ENCODE assay signal across 9 cellular contexts in genomic region chr3:49787182-49787464, GRCh38. TPM values are rescaled to one million over a fixed set of nuclear protein-coding genes. Genes with fewer than 3 reads are reported as not detected.
DNase-seq lines count a peak whose midpoint lies in the region; ATAC-seq and TF ChIP-seq lines count a peak whose summit lies in the region.
"Had no signal": no experiment of that assay in that cellular context is flagged by ENCODE, and none has a peak within 500 bp of the region (broad histone marks: within the 10 kb centered on the region; RNA-seq: fewer than 3 reads in every experiment).

No MANE protein-coding gene starts in this region.

- no peaks in the 10 kb centered on the region for H3K27me3 ChIP-seq in GM23248 (replicated peaks; ENCODE audit: insufficient read depth)
- H3K27me3 ChIP-seq in hepatocyte, result no peaks in the 10 kb centered on the region

- peaks cover 20% of the 10 kb centered on the region for H3K4me1 Mint-ChIP-seq in WTC11

- CTCF ChIA-PET in WTC11 (lab: Charles Lee), result interaction anchor here (1.2 to 3.5 kb wide), 3 partner anchors 15 to 123 kb away, joined by 4 to 36 read pairs (median 9); partner anchors contain the start of genes AMIGO3, CDHR4 and INKA1

- H3K9me2 ChIP-seq in GM23248 (ENCODE audit: insufficient read depth) (no peaks in the 10 kb centered on the region), hepatocyte (replicated peaks; ENCODE audit: insufficient read depth) (no peaks in the 10 kb centered on the region)

- H3K27ac Mint-ChIP-seq in WTC11, result peak overlapping the region; percentile 93

- H3K79me2 ChIP-seq in GM23248 (ENCODE audit: insufficient read depth) (peaks cover 42% of the 10 kb centered on the region), hepatocyte (peaks cover 41% of the 10 kb centered on the region)

- peak overlapping the region; percentile 85 for H3K9ac ChIP-seq in GM23248

- POLR2A ChIA-PET in WTC11 (lab: Charles Lee), result interaction anchor here (0.5 to 1.7 kb wide), 3 partner anchors 36 to 143 kb away, joined by 3 to 6 read pairs (median 5); no protein-coding TSS in a partner anchor

- H3F3A ChIP-seq in GM23248 (ENCODE audit: insufficient read depth), result no peaks in the 10 kb centered on the region

- DNase-seq in GM23248 (no peak), WTC11 (ENCODE audit: low spot score) (no peak), hepatocyte (ENCODE audit: low spot score) (no peak), left colon (no peak), epidermal melanocyte (ENCODE audit: insufficient read length, low spot score) (no peak), GM13977 (ENCODE audit: low spot score) (no peak)

- no peaks in the 10 kb centered on the region for H3K9me3 Mint-ChIP-seq in WTC11

- peaks cover 12% of the 10 kb centered on the region for H3K36me3 Mint-ChIP-seq in WTC11

- WGBS in GM23248 (ENCODE audit: low coverage in 1 of 2, low lambda C conversion rate in 2 of 2, missing lambda C conversion rate in 2 of 2), 2 experiments, result 46 to 54% methylated on average over 3 of the region's 3 CpGs
- 90% methylated on average over 3 of the region's 3 CpGs for WGBS in hepatocyte (ENCODE audit: low lambda C conversion rate, missing lambda C conversion rate)

- H3K9me3 ChIP-seq in GM23248 (ENCODE audit: low read depth) (no peaks in the 10 kb centered on the region), hepatocyte (ENCODE audit: low read depth) (no peaks in the 10 kb centered on the region)

- H3K27me3 Mint-ChIP-seq in WTC11 (ENCODE audit: low read depth), result peaks cover 15% of the 10 kb centered on the region

- H3K27ac ChIP-seq in GM23248, result peak overlapping the region; percentile 71; the same call in 1 of the 2 replicates
- peak overlapping the region; percentile 88 for H3K27ac ChIP-seq in hepatocyte
- H3K27ac ChIP-seq in skin epidermis, result peak overlapping the region in 20 of 21 experiments; percentile 84 to 99 (median 94)

- H3K4me3 ChIP-seq in GM23248 (peak overlapping the region; percentile 81), hepatocyte (no peak overlapping the region), skin epidermis (peak overlapping the region; percentile 57 to 99 (median 85))

- in situ Hi-C loops in GM23248 (cut with MboI) (no loop called here), GM13977 (cut with MboI; ENCODE audit: low pct_unique_long_range_greater_than_20kb, low sequenced_read_pairs, unreplicated experiment) (no loop called here)

- H3K4me1 ChIP-seq in GM23248 (ENCODE audit: insufficient read depth) (peaks cover 14% of the 10 kb centered on the region; the same call in 1 of the 2 replicates), hepatocyte (ENCODE audit: insufficient read depth) (peaks cover 8% of the 10 kb centered on the region)

- ATAC-seq in WTC11, result no peak
- no peak for ATAC-seq in GM19351 (IDR thresholded peaks at IDR 0.05; ENCODE audit: unreplicated experiment)
- no peak for ATAC-seq in left colon

- TF ChIP-seq CTCF in WTC11 (IDR thresholded peaks at IDR 0.05), result no peak
- TF ChIP-seq CTCF in hepatocyte (IDR thresholded peaks at IDR 0.05; ENCODE audit: poor library complexity), result no peak
- TF ChIP-seq CTCF in GM13977 (IDR thresholded peaks at IDR 0.05; ENCODE audit: extremely low read depth, insufficient read depth, missing control alignments), result no peak

- H4K20me1 ChIP-seq in GM23248 (ENCODE audit: insufficient read depth) (no peaks in the 10 kb centered on the region), hepatocyte (ENCODE audit: insufficient read depth, poor library complexity, severe bottlenecking) (no peaks in the 10 kb centered on the region)

- H2AFZ ChIP-seq in GM23248, result peak overlapping the region; percentile 96
- peak overlapping the region; percentile 80 for H2AFZ ChIP-seq in hepatocyte

- peak overlapping the region; percentile 81 for H3K4me2 ChIP-seq in GM23248 (ENCODE audit: unreplicated experiment)
- H3K4me2 ChIP-seq in hepatocyte, result peak overlapping the region; percentile 74

- intact Hi-C loops in left colon (cut with DNase I, micrococcal nuclease), result no loop called here

- H3K36me3 ChIP-seq in GM23248 (ENCODE audit: low read depth) (no peaks in the 10 kb centered on the region), hepatocyte (replicated peaks; ENCODE audit: insufficient read depth, low read depth) (no peaks in the 10 kb centered on the region)

- H3K4me3 Mint-ChIP-seq in WTC11, result peak overlapping the region; percentile 90

TF ChIP-seq in WTC11, 78 proteins besides CTCF, POLR2A, EP300 and RAD21:
- no peak for TF ChIP-seq E2F5 (CRISPR knock-in tag; IDR thresholded peaks at IDR 0.05)
- no peak for TF ChIP-seq ERG (CRISPR knock-in tag; IDR thresholded peaks at IDR 0.05)
- no peak for TF ChIP-seq ATF1 (CRISPR knock-in tag; IDR thresholded peaks at IDR 0.05)
- no peak for TF ChIP-seq ZNF263 (CRISPR knock-in tag; IDR thresholded peaks at IDR 0.05; ENCODE audit: low read depth)
- no peak for TF ChIP-seq AFF4 (CRISPR knock-in tag; IDR thresholded peaks at IDR 0.05; ENCODE audit: borderline replicate concordance)
- TF ChIP-seq TCF7 (CRISPR knock-in tag; IDR thresholded peaks at IDR 0.05; ENCODE audit: low read depth), result no peak
- TF ChIP-seq MLX (CRISPR knock-in tag; IDR thresholded peaks at IDR 0.05), result no peak

RNA-seq across cellular contexts. Expression of gene IP6K1, which starts 0.8 kb away (rescaled TPM):
- 20.6 and 27.2 TPM in 2 replicates for total RNA-seq in GM23248 (2014; rRNA removed; shearing (Covaris generic))
- polyA plus RNA-seq in GM23248 (2016; fragmentation: Nextera tagmentation; extraction: Ambion mirVana), result 18.7 and 20.3 TPM in 2 replicates
- total RNA-seq in WTC11 (2021), result 29.2 to 32.2 TPM (median 32.2 TPM) in 3 replicates
- total RNA-seq in hepatocyte, result 32.3 and 32.6 TPM in 2 replicates
- polyA plus RNA-seq in hepatocyte, result 21.6 and 23.8 TPM in 2 replicates
- 10 to 100 TPM; 29.2 to 36.9 TPM for total RNA-seq in left colon

RNA-seq across cellular contexts. Expression of gene CDHR4, which starts 12.6 kb away (rescaled TPM):
- not detected in 2 replicates for total RNA-seq in GM23248 (2014; rRNA removed; shearing (Covaris generic))
- not detected in 2 replicates for polyA plus RNA-seq in GM23248 (2016; fragmentation: Nextera tagmentation; extraction: Ambion mirVana)
- total RNA-seq in WTC11 (2021), result 0.17 to 0.69 TPM (median 0.39 TPM) in 3 replicates
- total RNA-seq in hepatocyte, result 0.57 TPM in 1 of 2 replicates, not detected in the other
- 0.57 and 1.5 TPM in 2 replicates for polyA plus RNA-seq in hepatocyte
- total RNA-seq in left colon, result under 1 TPM in 1 of 2 donors, not detected in 1; 0.20 TPM
- total RNA-seq: SK-MEL-5 had no signal

RNA-seq across cellular contexts. Expression of gene INKA1, which starts 15.9 kb away (rescaled TPM):
- 7.1 and 12.0 TPM in 2 replicates for total RNA-seq in GM23248 (2014; rRNA removed; shearing (Covaris generic))
- 7.2 and 7.9 TPM in 2 replicates for polyA plus RNA-seq in GM23248 (2016; fragmentation: Nextera tagmentation; extraction: Ambion mirVana)
- 1.4 to 2.0 TPM (median 1.5 TPM) in 3 replicates for total RNA-seq in WTC11 (2021)
- 4.5 and 5.1 TPM in 2 replicates for total RNA-seq in hepatocyte
- 5.8 and 6.2 TPM in 2 replicates for polyA plus RNA-seq in hepatocyte
- total RNA-seq in left colon, result 1 to 10 TPM in 1 of 2 donors, under 1 TPM in 1; 0.27 to 2.0 TPM

RNA-seq across cellular contexts. Expression of gene UBA7, which starts 26.6 kb away (rescaled TPM):
- 35.7 and 41.6 TPM in 2 replicates for total RNA-seq in GM23248 (2014; rRNA removed; shearing (Covaris generic))
- polyA plus RNA-seq in GM23248 (2016; fragmentation: Nextera tagmentation; extraction: Ambion mirVana) (14.0 and 16.9 TPM in 2 replicates), hepatocyte (21.6 and 22.2 TPM in 2 replicates)
- total RNA-seq in WTC11 (2021) (1.2 to 1.9 TPM (median 1.6 TPM) in 3 replicates), hepatocyte (10.7 and 14.7 TPM in 2 replicates), left colon (100 to 1,000 TPM in 1 of 2 donors, 10 to 100 TPM in 1; 71.6 to 102 TPM)
